35 cellular contexts compared by ENCODE assay signal in genomic region chr1:147466543-147466942, GRCh38.
"Had no signal": no experiment of that assay in that cellular context is flagged by ENCODE, and none has a peak within 500 bp of the region (broad histone marks: within the 10 kb centered on the region; RNA-seq: fewer than 3 reads in every experiment).

No MANE protein-coding gene starts in this region.

- H3K36me3 ChIP-seq: MG63 had no signal

- H3K4me3 ChIP-seq: MG63 had no signal

- DNase-seq: Karpas-422, Kasumi-1, MG63, MM.1S, MV-4-11, NCI-H1048, NCI-H1092, NCI-H1092 treated with DMSO at 0.1 percent for 48 hours, NCI-H1105, NCI-H1105 treated with DMSO at 0.1 percent for 48 hours, NCI-H1417, NCI-H1417 treated with DMSO at 0.1 percent for 48 hours, NCI-H1436, NCI-H1436 treated with DMSO at 0.1 percent for 48 hours, NCI-H146, NCI-H1694, NCI-H1694 treated with DMSO at 0.1 percent for 48 hours, NCI-H187, NCI-H187 treated with DMSO at 0.1 percent for 48 hours, NCI-H1930, NCI-H2029, NCI-H2029 treated with DMSO at 0.1 percent for 48 hours, NCI-H2081, NCI-H2081 treated with DMSO at 0.1 percent for 48 hours, NCI-H2107, NCI-H2171, NCI-H2171 treated with DMSO at 0.1 percent for 48 hours, NCI-H2227 treated with DMSO at 0.1 percent for 48 hours, NCI-H226, NCI-H345, NCI-H446, NCI-H446 treated with DMSO at 0.1 percent for 48 hours, NCI-H510A, NCI-H510A treated with DMSO at 0.1 percent for 48 hours, NCI-H524 had no signal

- H3K27me3 ChIP-seq: MG63 had no signal
